ENCODE assay signal across 23 cellular contexts in genomic region chr4:151753056-151753455, GRCh38. TPM values are rescaled to one million over a fixed set of nuclear protein-coding genes. Genes with fewer than 3 reads are reported as not detected.
DNase-seq lines count a peak whose midpoint lies in the region; ATAC-seq, FAIRE-seq and TF ChIP-seq lines count a peak whose summit lies in the region.
"Had no signal": no experiment of that assay in that cellular context is flagged by ENCODE, and none has a peak within 500 bp of the region (broad histone marks: within the 10 kb centered on the region; RNA-seq: fewer than 3 reads in every experiment).

No MANE protein-coding gene starts in this region.

- no peaks in the 10 kb centered on the region for H3K9me3 Mint-ChIP-seq in activated CD8-positive, alpha-beta memory T cell treated with anti-CD3 and anti-CD28 coated beads, Interleukin-2, amount 10 ng/mL, durations not matched to agents 7 days and 5 days (ENCODE audit: low read depth)
- H3K9me3 Mint-ChIP-seq: neural progenitor cell, type B pancreatic cell had no signal

- CTCF ChIA-PET in activated CD8-positive, alpha-beta memory T cell treated with anti-CD3 and anti-CD28 coated beads, Interleukin-2, amount 10 ng/mL, durations not matched to agents 7 days and 5 days (lab: Charles Lee) = no interaction called here

- H3K27ac ChIP-seq in HUES48 (ENCODE audit: low read depth, low read length) = peak overlapping the region; percentile 54
- H3K27ac ChIP-seq: neural progenitor cell had no signal

- TF ChIP-seq CTCF in bronchial epithelial cell (IDR thresholded peaks at IDR 0.05; ENCODE audit: insufficient read depth, low read length, severe bottlenecking) = no peak

- no peaks in the 10 kb centered on the region for H3K9me3 ChIP-seq in HUES48 (ENCODE audit: control insufficient read depth, insufficient read depth, low read length)

- H3K9ac ChIP-seq in HUES48 (ENCODE audit: low read depth, low read length) = no peak overlapping the region
- H3K9ac ChIP-seq: neural progenitor cell had no signal

- peaks cover 5% of the 10 kb centered on the region for H3K36me3 Mint-ChIP-seq in activated CD8-positive, alpha-beta memory T cell treated with anti-CD3 and anti-CD28 coated beads, Interleukin-2, amount 10 ng/mL, durations not matched to agents 7 days and 5 days
- H3K36me3 Mint-ChIP-seq: neural progenitor cell had no signal

- DNase-seq in activated CD8-positive, alpha-beta memory T cell treated with anti-CD3 and anti-CD28 coated beads, Interleukin-2, amount 10 ng/mL, durations not matched to agents 7 days and 5 days = no peak
- DNase-seq in activated CD8-positive, alpha-beta memory T cell treated with anti-CD3 and anti-CD28 coated beads, Interleukin-2, amount 50 U/mL, for 48 hours = no peak
- DNase-seq in bronchial epithelial cell (ENCODE audit: low read depth) = peak; percentile 97
- peak; percentile 26 for DNase-seq in stimulated activated CD8-positive, alpha-beta memory T cell treated with anti-CD3 and anti-CD28 coated beads, Interleukin-4, amount 100 ng/mL, for 48 hours
- no peak for DNase-seq in NCI-H1105 (lab: John Stamatoyannopoulos, UW)
- no peak for DNase-seq in cardiac septum (ENCODE audit: low spot score)
- no peak for DNase-seq in NCI-H2196 treated with DMSO at 0.1 percent for 48 hours (lab: John Stamatoyannopoulos, UW; ENCODE audit: unreplicated experiment)
- DNase-seq: ACHN; CD4-positive, CD25-positive, alpha-beta regulatory T cell; central memory CD4-positive, alpha-beta T cell; effector memory CD4-positive, alpha-beta T cell; hypothalamus; MM.1S; NCI-H1694; NCI-H446; stimulated activated CD4-positive, alpha-beta T cell treated with anti-CD3 and anti-CD28 coated beads, Interleukin-12 subunit alpha, Interleukin-12 subunit beta, amount 100 ng/mL, for 4 hours; stimulated activated naive CD4-positive, alpha-beta T cell treated with Interleukin-2 at 50 U/mL for 16 hours; SW 1271 had no signal

- H3K4me1 Mint-ChIP-seq in activated CD8-positive, alpha-beta memory T cell treated with anti-CD3 and anti-CD28 coated beads, Interleukin-2, amount 10 ng/mL, durations not matched to agents 7 days and 5 days = peaks cover 14% of the 10 kb centered on the region
- H3K4me1 Mint-ChIP-seq: neural progenitor cell had no signal

- intact Hi-C loops in cardiac septum (cut with DNase I) = no loop called here

- no peaks in the 10 kb centered on the region for H3K4me1 ChIP-seq in HUES48 (ENCODE audit: control insufficient read depth, insufficient read depth, low read length)
- H3K4me1 ChIP-seq: neural progenitor cell had no signal

- H3K27ac Mint-ChIP-seq in activated CD8-positive, alpha-beta memory T cell treated with anti-CD3 and anti-CD28 coated beads, Interleukin-2, amount 10 ng/mL, durations not matched to agents 7 days and 5 days = no peak overlapping the region
- H3K27ac Mint-ChIP-seq: activated naive CD8-positive, alpha-beta T cell; CD4-positive, CD25-positive, alpha-beta regulatory T cell; neural progenitor cell; type B pancreatic cell had no signal

- peaks cover 11% of the 10 kb centered on the region for H3K36me3 ChIP-seq in HUES48 (ENCODE audit: control insufficient read depth, insufficient read depth, low read length)
- no peaks in the 10 kb centered on the region for H3K36me3 ChIP-seq in bronchial epithelial cell (ENCODE audit: control insufficient read depth, insufficient read depth, low read length)
- H3K36me3 ChIP-seq: neural progenitor cell had no signal

- no peak overlapping the region for H3K4me3 Mint-ChIP-seq in activated CD8-positive, alpha-beta memory T cell treated with anti-CD3 and anti-CD28 coated beads, Interleukin-2, amount 10 ng/mL, durations not matched to agents 7 days and 5 days
- H3K4me3 Mint-ChIP-seq: activated naive CD8-positive, alpha-beta T cell; CD4-positive, CD25-positive, alpha-beta regulatory T cell; neural progenitor cell; type B pancreatic cell had no signal

- H3K27me3 ChIP-seq in HUES48 (ENCODE audit: control insufficient read depth, insufficient read depth, low read length) (no peaks in the 10 kb centered on the region), bronchial epithelial cell (ENCODE audit: control insufficient read depth, insufficient read depth, low read length) (no peaks in the 10 kb centered on the region)
- H3K27me3 ChIP-seq: neural progenitor cell had no signal

- H3K27me3 Mint-ChIP-seq in activated CD8-positive, alpha-beta memory T cell treated with anti-CD3 and anti-CD28 coated beads, Interleukin-2, amount 10 ng/mL, durations not matched to agents 7 days and 5 days = no peaks in the 10 kb centered on the region
- H3K27me3 Mint-ChIP-seq: activated naive CD8-positive, alpha-beta T cell; CD4-positive, CD25-positive, alpha-beta regulatory T cell; type B pancreatic cell had no signal

- H3K4me3 ChIP-seq in HUES48 (ENCODE audit: low read depth, low read length) (no peak overlapping the region), bronchial epithelial cell (ENCODE audit: low read depth, low read length) (no peak overlapping the region)
- H3K4me3 ChIP-seq: neural progenitor cell had no signal

- no peak for FAIRE-seq in bronchial epithelial cell (lab: Jason Lieb, UNC)

- peak; percentile 47 for ATAC-seq in activated CD8-positive, alpha-beta memory T cell treated with anti-CD3 and anti-CD28 coated beads, Interleukin-2, amount 10 ng/mL, durations not matched to agents 7 days and 5 days
- ATAC-seq: HCT116 had no signal

RNA-seq across cellular contexts. Expression of gene GATB, which starts 7.8 kb away (rescaled TPM):
- 10 to 100 TPM; 14.1 to 17.9 TPM for total RNA-seq in activated CD8-positive, alpha-beta memory T cell treated with anti-CD3 and anti-CD28 coated beads, Interleukin-2, amount 10 ng/mL, durations not matched to agents 7 days and 5 days
- total RNA-seq in bronchial epithelial cell (11.1 and 14.0 TPM in 2 replicates), cardiac septum (75.1 TPM)

Comparison
In these comparisons a context has a peak if more than half of its experiments do, and no peak if none do; other contexts are left out.
1. DNase-seq: peak in bronchial epithelial cell (single experiment) and stimulated activated CD8-positive, alpha-beta memory T cell treated with anti-CD3 and anti-CD28 coated beads, Interleukin-4, amount 100 ng/mL, for 48 hours (single experiment); none in activated CD8-positive, alpha-beta memory T cell treated with anti-CD3 and anti-CD28 coated beads, Interleukin-2, amount 10 ng/mL, durations not matched to agents 7 days and 5 days (single experiment), activated CD8-positive, alpha-beta memory T cell treated with anti-CD3 and anti-CD28 coated beads, Interleukin-2, amount 50 U/mL, for 48 hours (single experiment), NCI-H1105 (single experiment), cardiac septum (single experiment) and NCI-H2196 treated with DMSO at 0.1 percent for 48 hours (single experiment).